1 cellular context compared by ENCODE assay signal in genomic region chr18:63410792-63411191, GRCh38.
TF ChIP-seq lines count a peak whose summit lies in the region.

No MANE protein-coding gene starts in this region.

TF ChIP-seq in GM23338, 12 proteins besides CTCF, POLR2A, EP300 and RAD21 (continued from another document):
- TF ChIP-seq ZNF462 (CRISPR knock-in tag; IDR thresholded peaks at IDR 0.05): no peak
- TF ChIP-seq EZH2phosphoT487 (IDR thresholded peaks at IDR 0.05; ENCODE audit: unreplicated experiment): no peak
- no peak for TF ChIP-seq STAT1 (IDR thresholded peaks at IDR 0.05; ENCODE audit: unreplicated experiment)
- TF ChIP-seq POLR2AphosphoS5 (IDR thresholded peaks at IDR 0.05; ENCODE audit: low read depth): no peak
- TF ChIP-seq ZNF114 (CRISPR knock-in tag; IDR thresholded peaks at IDR 0.05): no peak
- TF ChIP-seq EZH2 (IDR thresholded peaks at IDR 0.05; ENCODE audit: low read depth, unreplicated experiment): no peak
- TF ChIP-seq JUNB (IDR thresholded peaks at IDR 0.05; ENCODE audit: unreplicated experiment): no peak
- no peak for TF ChIP-seq CREB1 (CRISPR knock-in tag; IDR thresholded peaks at IDR 0.05; ENCODE audit: low read depth)
- TF ChIP-seq REST (IDR thresholded peaks at IDR 0.05; ENCODE audit: unreplicated experiment): no peak
- TF ChIP-seq ZNF331 (CRISPR knock-in tag; IDR thresholded peaks at IDR 0.05; ENCODE audit: low read depth): no peak
